In genomic region chr16:8797364-8798173, GRCh38 we compare ENCODE assay signal across 1 cellular context.
TF ChIP-seq lines count a peak whose summit lies in the region.

PMM2 (plus strand) TSS chr16:8797839; CDS start chr16:8797883, 44 bp downstream.
TMEM186 (minus strand) TSS chr16:8797639; CDS start chr16:8797614, 25 bp downstream.

TF ChIP-seq in HEK293, 187 proteins besides CTCF, POLR2A, EP300 and RAD21 (continued from another document):
- TF ChIP-seq ZNF18 (tag by site-specific recombination; IDR thresholded peaks at IDR 0.05) = 0 out of 2 replicates have a peak, but pooled peaks have one; percentile 16
- peak; percentile 68; the same call in 1 of the 2 replicates for TF ChIP-seq YY1 (tag by site-specific recombination; IDR thresholded peaks at IDR 0.05)
- TF ChIP-seq ZBTB6 (tag by site-specific recombination; IDR thresholded peaks at IDR 0.05) = no peak; the same call in 1 of the 2 replicates
- peak; percentile 64; the same call in 1 of the 2 replicates for TF ChIP-seq ZXDB (tag by site-specific recombination; IDR thresholded peaks at IDR 0.05)
- 0 out of 2 replicates have a peak, but pooled peaks have one; percentile 27 for TF ChIP-seq YY2 (tag by site-specific recombination; IDR thresholded peaks at IDR 0.05)
